ENCODE assay signal across 20 cellular contexts in genomic region chr5:133562554-133562953, GRCh38. TPM values are rescaled to one million over a fixed set of nuclear protein-coding genes. Genes with fewer than 3 reads are reported as not detected.
"Had no signal": no experiment of that assay in that cellular context is flagged by ENCODE, and none has a peak within 500 bp of the region (broad histone marks: within the 10 kb centered on the region; RNA-seq: fewer than 3 reads in every experiment).

No MANE protein-coding gene starts in this region.

- DNase-seq: KBM-7, MV-4-11, NCI-H1048, NCI-H1105, NCI-H1417, NCI-H1436 treated with DMSO at 0.1 percent for 48 hours, NCI-H1694, NCI-H187 treated with DMSO at 0.1 percent for 48 hours, NCI-H2029 treated with DMSO at 0.1 percent for 48 hours, NCI-H2171 treated with DMSO at 0.1 percent for 48 hours, NCI-H226, NCI-H446, NCI-H510A, NCI-H526, NCI-H82, Right ventricle myocardium superior, RPMI8226, SIG-M5 had no signal

- FAIRE-seq: RCC 7860 had no signal

- H3K4me1 ChIP-seq: SJSA1 had no signal

- H3K36me3 ChIP-seq: SJSA1 had no signal

- H3K4me3 ChIP-seq: SJSA1 had no signal

- H3K27ac ChIP-seq: SJSA1 had no signal

- H3K9me3 ChIP-seq: SJSA1 had no signal

RNA-seq across cellular contexts. Expression of gene FSTL4, which starts 49.8 kb away (rescaled TPM):
- total RNA-seq: Right ventricle myocardium superior had no signal
